24 cellular contexts compared by ENCODE assay signal in the genomic region with DNA sequence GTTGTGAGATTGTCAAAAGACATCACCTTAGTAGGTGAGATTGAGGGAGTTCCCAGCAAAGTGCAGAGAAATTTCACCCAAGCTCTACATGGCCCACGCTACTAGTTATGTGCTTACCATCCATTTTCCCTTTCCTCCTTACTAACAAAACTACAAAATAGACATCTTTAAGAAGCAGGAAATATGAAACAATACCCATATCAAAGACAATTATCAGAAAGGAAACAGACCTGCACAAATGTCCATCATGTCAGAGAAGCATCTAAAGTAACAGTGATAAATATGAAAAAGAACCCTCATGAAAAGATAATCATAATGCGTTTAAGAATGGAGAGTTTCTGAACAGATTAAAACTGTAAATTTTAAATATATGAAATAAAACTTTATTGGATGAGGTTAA. TPM values are rescaled to one million over a fixed set of nuclear protein-coding genes. Genes with fewer than 3 reads are reported as not detected.
A peak's percentile ranks its signal among the peaks of the same experiment; 100 is the strongest.
DNase-seq lines count a peak whose midpoint lies in the region; ATAC-seq, FAIRE-seq and TF ChIP-seq lines count a peak whose summit lies in the region.
"Had no signal": no experiment of that assay in that cellular context is flagged by ENCODE, and none has a peak within 500 bp of the region (broad histone marks: within the 10 kb centered on the region; RNA-seq: fewer than 3 reads in every experiment).

No MANE protein-coding gene starts in this region.

- peaks cover 0 to 14% (median 3%) of the 10 kb centered on the region in 12 donors for H3K4me1 ChIP-seq in heart left ventricle
- H3K4me1 ChIP-seq in CD8-positive, alpha-beta T cell (ENCODE audit: insufficient read depth, low read length): peaks cover 15% of the 10 kb centered on the region
- peaks cover 13% of the 10 kb centered on the region for H3K4me1 ChIP-seq in endothelial cell of umbilical vein (ENCODE audit: control insufficient read depth, extremely low read depth, insufficient read depth, low read length)

- H4K20me1 ChIP-seq in endothelial cell of umbilical vein (replicated peaks; ENCODE audit: control insufficient read depth, extremely low read depth, insufficient read depth, low read length): no peaks in the 10 kb centered on the region

- H3K27me3 Mint-ChIP-seq in CD8-positive, alpha-beta T cell (ENCODE audit: low read depth): no peaks in the 10 kb centered on the region
- no peaks in the 10 kb centered on the region for H3K27me3 Mint-ChIP-seq in activated T-helper 17 cell treated with anti-CD3 and anti-CD28 coated beads, Interleukin-2, amount 50 U/mL, for 72 hours

- H3K4me3 ChIP-seq in heart left ventricle (no peak overlapping the region), endothelial cell of umbilical vein (replicated peaks in 1 of 3; ENCODE audit: insufficient read depth in 1 of 3, low read depth in 1 of 3, low read length in 3 of 3) (no peak overlapping the region)
- H3K4me3 ChIP-seq in CD8-positive, alpha-beta T cell (ENCODE audit: low read depth, low read length): no peak overlapping the region

- H3K9me3 ChIP-seq in heart left ventricle (peaks cover 0 to 30% (median 0%) of the 10 kb centered on the region in 12 donors), endothelial cell of umbilical vein (replicated peaks; ENCODE audit: control insufficient read depth, insufficient read depth, low read length) (no peaks in the 10 kb centered on the region)
- peaks cover 20% of the 10 kb centered on the region for H3K9me3 ChIP-seq in CD8-positive, alpha-beta T cell (ENCODE audit: low read length)

- no peaks in the 10 kb centered on the region for H3K79me2 ChIP-seq in endothelial cell of umbilical vein (ENCODE audit: control insufficient read depth, insufficient read depth, low read length)

- no peaks in the 10 kb centered on the region for H3K9me1 ChIP-seq in endothelial cell of umbilical vein (replicated peaks; ENCODE audit: control insufficient read depth, extremely low read depth, insufficient read depth, low read length)

- H3K4me1 Mint-ChIP-seq in CD8-positive, alpha-beta T cell (ENCODE audit: low read depth): peaks cover 55% of the 10 kb centered on the region
- peaks cover 23% of the 10 kb centered on the region for H3K4me1 Mint-ChIP-seq in activated T-helper 17 cell treated with anti-CD3 and anti-CD28 coated beads, Interleukin-2, amount 50 U/mL, for 72 hours
- H3K4me1 Mint-ChIP-seq: B cell had no signal

- H3K36me3 ChIP-seq in heart left ventricle (no peaks in the 10 kb centered on the region), endothelial cell of umbilical vein (ENCODE audit: control insufficient read depth in 2 of 2, extremely low read depth in 1 of 2, insufficient read depth in 2 of 2, low read length in 2 of 2) (no peaks in the 10 kb centered on the region)
- no peaks in the 10 kb centered on the region for H3K36me3 ChIP-seq in CD8-positive, alpha-beta T cell (ENCODE audit: insufficient read depth, low read length)

- FAIRE-seq in endothelial cell of umbilical vein (lab: Jason Lieb, UNC): peak; percentile 61
- FAIRE-seq: H54 had no signal

- no TSS peak for BruUV-seq in endothelial cell of umbilical vein (replicated peaks; lab: Mats Ljungman, UMichigan)

- no peak for ATAC-seq in heart left ventricle
- no peak for ATAC-seq in left ventricle myocardium superior
- no peak for ATAC-seq in CD8-positive, alpha-beta T cell
- ATAC-seq in HG03457 (IDR thresholded peaks at IDR 0.05; ENCODE audit: unreplicated experiment): no peak
- no peak for ATAC-seq in GM18858 (IDR thresholded peaks at IDR 0.05; ENCODE audit: unreplicated experiment)
- no peak for ATAC-seq in activated T-helper 17 cell treated with anti-CD3 and anti-CD28 coated beads, Interleukin-2, amount 50 U/mL, for 72 hours (replicated peaks)
- ATAC-seq: Panc1 had no signal

- TF ChIP-seq CTCF in heart left ventricle (IDR thresholded peaks at IDR 0.05) (no peak), endothelial cell of umbilical vein (IDR thresholded peaks at IDR 0.05; ENCODE audit: extremely low read depth in 1 of 2, insufficient read depth in 1 of 2, low read depth in 1 of 2, low read length in 2 of 2) (no peak)
- no peak for TF ChIP-seq CTCF in CD8-positive, alpha-beta T cell (IDR thresholded peaks at IDR 0.05)

- POLR2A ChIA-PET in CD8-positive, alpha-beta T cell (lab: Charles Lee): no interaction called here
- POLR2A ChIA-PET in endothelial cell of umbilical vein (lab: Charles Lee): no interaction called here

- H3K4me3 Mint-ChIP-seq in CD8-positive, alpha-beta T cell: no peak overlapping the region
- no peak overlapping the region for H3K4me3 Mint-ChIP-seq in activated T-helper 17 cell treated with anti-CD3 and anti-CD28 coated beads, Interleukin-2, amount 50 U/mL, for 72 hours
- H3K4me3 Mint-ChIP-seq: B cell had no signal

- H3K27ac ChIP-seq in heart left ventricle: peak overlapping the region in 8 of 12 donors; percentile 7 to 62 (median 54)
- no peak overlapping the region for H3K27ac ChIP-seq in CD8-positive, alpha-beta T cell (ENCODE audit: low read depth, low read length)
- no peak overlapping the region for H3K27ac ChIP-seq in endothelial cell of umbilical vein (ENCODE audit: insufficient read depth, low read depth, low read length)
- H3K27ac ChIP-seq: C4-2B, RWPE1 had no signal

- CTCF ChIA-PET in CD8-positive, alpha-beta T cell (lab: Charles Lee): no interaction called here
- CTCF ChIA-PET in endothelial cell of umbilical vein (lab: Charles Lee): no interaction called here

- peak overlapping the region; percentile 34 for H3K4me2 ChIP-seq in endothelial cell of umbilical vein (ENCODE audit: insufficient read depth, low read length)

- peaks cover 53% of the 10 kb centered on the region for H3K36me3 Mint-ChIP-seq in CD8-positive, alpha-beta T cell
- H3K36me3 Mint-ChIP-seq in activated T-helper 17 cell treated with anti-CD3 and anti-CD28 coated beads, Interleukin-2, amount 50 U/mL, for 72 hours (ENCODE audit: low read depth): no peaks in the 10 kb centered on the region

- H3K27me3 ChIP-seq in heart left ventricle (no peaks in the 10 kb centered on the region), endothelial cell of umbilical vein (ENCODE audit: control insufficient read depth in 2 of 2, insufficient read depth in 2 of 2, low read length in 2 of 2) (no peaks in the 10 kb centered on the region)
- H3K27me3 ChIP-seq in CD8-positive, alpha-beta T cell (ENCODE audit: insufficient read depth, low read length): no peaks in the 10 kb centered on the region

- H2AFZ ChIP-seq in endothelial cell of umbilical vein (ENCODE audit: low read depth, low read length): no peak overlapping the region

- WGBS in heart left ventricle, 4 donors: 27 to 77% (median 62%) methylated on average over 2 of the region's 2 CpGs

- H3K9ac ChIP-seq in endothelial cell of umbilical vein (replicated peaks; ENCODE audit: extremely low read depth, insufficient read depth, low read length): no peak overlapping the region

- intact Hi-C loops in heart left ventricle (cut with DNase I) (no loop called here), left ventricle myocardium superior (cut with micrococcal nuclease) (no loop called here), endothelial cell of umbilical vein (cut with micrococcal nuclease) (no loop called here)
- intact Hi-C loops in CD8-positive, alpha-beta T cell (cut with DNase I, micrococcal nuclease): no loop called here

- dilution Hi-C loops in endothelial cell of umbilical vein (cut with MboI; ENCODE audit: extremely low pct_ligation_motif_present, low sequenced_read_pairs): no loop called here

- H3K27ac Mint-ChIP-seq in CD8-positive, alpha-beta T cell: peak overlapping the region; percentile 43
- H3K27ac Mint-ChIP-seq in activated T-helper 17 cell treated with anti-CD3 and anti-CD28 coated beads, Interleukin-2, amount 50 U/mL, for 72 hours: no peak overlapping the region
- H3K27ac Mint-ChIP-seq: B cell had no signal

- DNase-seq in heart left ventricle (no peak), left ventricle myocardium superior (no peak), endothelial cell of umbilical vein (ENCODE audit: low read depth, low spot score) (peak; percentile 68)
- DNase-seq in CD8-positive, alpha-beta T cell: no peak
- DNase-seq: DMS153, DND-41, NCI-H1048, NCI-H1417, NCI-H1694, NCI-H2029 treated with DMSO at 0.1 percent for 48 hours, NCI-H2227 treated with DMSO at 0.1 percent for 48 hours, NCI-H526 treated with DMSO at 0.1 percent for 48 hours, SHP77 treated with DMSO at 0.1 percent for 48 hours had no signal

- H3K9me3 Mint-ChIP-seq in CD8-positive, alpha-beta T cell: peaks cover 38% of the 10 kb centered on the region
- H3K9me3 Mint-ChIP-seq in activated T-helper 17 cell treated with anti-CD3 and anti-CD28 coated beads, Interleukin-2, amount 50 U/mL, for 72 hours: peaks cover 26% of the 10 kb centered on the region

- no peak for TF ChIP-seq POLR2A in heart left ventricle (IDR thresholded peaks at IDR 0.05)
- no peak for TF ChIP-seq POLR2A in endothelial cell of umbilical vein (IDR thresholded peaks at IDR 0.05; ENCODE audit: low read depth, low read length)

RNA-seq across cellular contexts. Expression of a gene that starts 28.2 kb away (rescaled TPM):
- total RNA-seq in heart left ventricle (10 to 100 TPM; 25.1 to 80.2 (median 35.2) TPM), left ventricle myocardium superior (40.2 TPM), endothelial cell of umbilical vein (168 and 174 TPM in 2 replicates)
- polyA plus RNA-seq in heart left ventricle (10 to 100 TPM; 32.8 to 35.5 TPM), endothelial cell of umbilical vein (38.6 and 56.6 TPM in 2 replicates)
- 10 to 100 TPM; 11.8 to 13.8 TPM for total RNA-seq in CD8-positive, alpha-beta T cell
- polyA plus RNA-seq in endothelial cell of umbilical vein (2011; cell fraction: cytosol; rRNA removed): 88.4 and 95.0 TPM in 2 replicates
- polyA plus RNA-seq in endothelial cell of umbilical vein (2011; cell fraction: nucleus; rRNA removed): 45.2 and 49.1 TPM in 2 replicates
- 180 and 200 TPM in 2 replicates for polyA plus RNA-seq in endothelial cell of umbilical vein (2012)
- 95.6 and 104 TPM in 2 replicates for polyA minus RNA-seq in endothelial cell of umbilical vein
- polyA minus RNA-seq in endothelial cell of umbilical vein (2011; cell fraction: cytosol; rRNA and poly(A)+ RNA removed): not detected
- polyA minus RNA-seq in endothelial cell of umbilical vein (2011; cell fraction: nucleus; rRNA and poly(A)+ RNA removed): 24.3 and 30.1 TPM in 2 replicates
- total RNA-seq in activated T-helper 17 cell treated with anti-CD3 and anti-CD28 coated beads, Interleukin-2, amount 50 U/mL, for 72 hours: 100 to 1,000 TPM; 102 to 193 TPM
- total RNA-seq: A673, HT-29, NCI-H460 had no signal

RNA-seq across cellular contexts. Expression of a gene that starts 36.8 kb away (rescaled TPM):
- total RNA-seq in heart left ventricle: 10 to 100 TPM; 20.3 to 52.7 (median 24.4) TPM
- polyA plus RNA-seq in heart left ventricle: 10 to 100 TPM; 13.8 to 29.6 TPM
- total RNA-seq in left ventricle myocardium superior: 31.5 TPM
- total RNA-seq in CD8-positive, alpha-beta T cell: 10 to 100 TPM; 10.5 to 10.8 TPM
- 85.0 and 87.8 TPM in 2 replicates for total RNA-seq in endothelial cell of umbilical vein
- polyA plus RNA-seq in endothelial cell of umbilical vein: 58.7 and 65.6 TPM in 2 replicates
- polyA plus RNA-seq in endothelial cell of umbilical vein (2011; cell fraction: cytosol; rRNA removed): 56.7 and 57.8 TPM in 2 replicates
- 55.9 and 58.9 TPM in 2 replicates for polyA plus RNA-seq in endothelial cell of umbilical vein (2011; cell fraction: nucleus; rRNA removed)
- 55.3 and 64.2 TPM in 2 replicates for polyA plus RNA-seq in endothelial cell of umbilical vein (2012)
- 95.5 and 96.0 TPM in 2 replicates for polyA minus RNA-seq in endothelial cell of umbilical vein
- polyA minus RNA-seq in endothelial cell of umbilical vein (2011; cell fraction: cytosol; rRNA and poly(A)+ RNA removed): not detected
- polyA minus RNA-seq in endothelial cell of umbilical vein (2011; cell fraction: nucleus; rRNA and poly(A)+ RNA removed): 35.2 and 38.9 TPM in 2 replicates
- 10 to 100 TPM; 42.3 to 57.3 TPM for total RNA-seq in activated T-helper 17 cell treated with anti-CD3 and anti-CD28 coated beads, Interleukin-2, amount 50 U/mL, for 72 hours
- total RNA-seq: A673, HT-29, NCI-H460 had no signal

Comparison
In these comparisons a context has a peak if more than half of its experiments do, and no peak if none do; other contexts are left out.
1. H3K27ac ChIP-seq: peak in heart left ventricle (8 of 12); none in CD8-positive, alpha-beta T cell (single experiment) and endothelial cell of umbilical vein (single experiment).